In genomic region chr13:109355875-109356428, GRCh38 we compare ENCODE assay signal across 19 cellular contexts.
"Had no signal": no experiment of that assay in that cellular context is flagged by ENCODE, and none has a peak within 500 bp of the region (broad histone marks: within the 10 kb centered on the region; RNA-seq: fewer than 3 reads in every experiment).

No MANE protein-coding gene starts in this region.

- H3K4me3 Mint-ChIP-seq: activated CD4-positive, alpha-beta memory T cell treated with anti-CD3 and anti-CD28 coated beads for 36 hours; activated naive CD4-positive, alpha-beta T cell treated with anti-CD3 and anti-CD28 coated beads, Interleukin-2, amount 10 ng/mL, durations not matched to agents 7 days and 5 days; naive thymus-derived CD4-positive, alpha-beta T cell had no signal

- H3K36me3 ChIP-seq: left ventricle myocardium inferior, ovary, prostate gland, right atrium auricular region, spleen, upper lobe of left lung had no signal

- H3K4me1 Mint-ChIP-seq: activated naive CD4-positive, alpha-beta T cell treated with anti-CD3 and anti-CD28 coated beads, Interleukin-2, amount 10 ng/mL, durations not matched to agents 7 days and 5 days had no signal

- H3K27ac ChIP-seq: body of pancreas, left ventricle myocardium inferior, ovary, prostate gland, right atrium auricular region, spleen, upper lobe of left lung had no signal

- H3K27ac Mint-ChIP-seq: activated CD4-positive, alpha-beta memory T cell treated with anti-CD3 and anti-CD28 coated beads for 36 hours; activated naive CD4-positive, alpha-beta T cell treated with anti-CD3 and anti-CD28 coated beads, Interleukin-2, amount 10 ng/mL, durations not matched to agents 7 days and 5 days; naive thymus-derived CD4-positive, alpha-beta T cell had no signal

- H3K9me3 Mint-ChIP-seq: activated CD4-positive, alpha-beta memory T cell treated with anti-CD3 and anti-CD28 coated beads for 36 hours; activated naive CD4-positive, alpha-beta T cell treated with anti-CD3 and anti-CD28 coated beads, Interleukin-2, amount 10 ng/mL, durations not matched to agents 7 days and 5 days; naive thymus-derived CD4-positive, alpha-beta T cell had no signal

- ATAC-seq: body of pancreas; naive thymus-derived CD4-positive, alpha-beta T cell; stimulated activated naive CD8-positive, alpha-beta T cell treated with anti-CD3 and anti-CD28 coated beads, Interleukin-15, Interleukin-2, amounts not matched to agents 100 U/mL and 50 U/mL, for 24 hours had no signal

- DNase-seq: activated CD4-positive, alpha-beta memory T cell treated with anti-CD3 and anti-CD28 coated beads for 36 hours; activated CD4-positive, alpha-beta T cell treated with anti-CD3 and anti-CD28 coated beads for 48 hours; activated effector memory CD4-positive, alpha-beta T cell treated with anti-CD3 and anti-CD28 coated beads, Interleukin-2, amount 50 U/mL, for 16 hours; activated naive CD4-positive, alpha-beta T cell treated with anti-CD3 and anti-CD28 coated beads, Interleukin-2, amount 10 ng/mL, durations not matched to agents 7 days and 5 days; activated T-cell treated with anti-CD3 and anti-CD28 coated beads for 4 hours; amygdala; body of pancreas; effector CD4-positive, alpha-beta T cell; foreskin fibroblast; left ventricle myocardium inferior; naive thymus-derived CD4-positive, alpha-beta T cell; ovary; spleen; stimulated activated CD4-positive, alpha-beta T cell treated with anti-CD3 and anti-CD28 coated beads, Interleukin-4, amount 100 ng/mL, for 1 hour; stimulated activated naive CD8-positive, alpha-beta T cell treated with anti-CD3 and anti-CD28 coated beads, Interleukin-15, Interleukin-2, amounts not matched to agents 100 U/mL and 50 U/mL, for 24 hours; T-helper 2 cell had no signal

- H3K36me3 Mint-ChIP-seq: activated CD4-positive, alpha-beta memory T cell treated with anti-CD3 and anti-CD28 coated beads for 36 hours; activated naive CD4-positive, alpha-beta T cell treated with anti-CD3 and anti-CD28 coated beads, Interleukin-2, amount 10 ng/mL, durations not matched to agents 7 days and 5 days; naive thymus-derived CD4-positive, alpha-beta T cell had no signal

- H3K4me3 ChIP-seq: body of pancreas, left ventricle myocardium inferior, ovary, prostate gland, right atrium auricular region, spleen, upper lobe of left lung had no signal

- H3K9me3 ChIP-seq: body of pancreas, left ventricle myocardium inferior, ovary, prostate gland, right atrium auricular region, spleen, upper lobe of left lung had no signal
